In the genomic region with DNA sequence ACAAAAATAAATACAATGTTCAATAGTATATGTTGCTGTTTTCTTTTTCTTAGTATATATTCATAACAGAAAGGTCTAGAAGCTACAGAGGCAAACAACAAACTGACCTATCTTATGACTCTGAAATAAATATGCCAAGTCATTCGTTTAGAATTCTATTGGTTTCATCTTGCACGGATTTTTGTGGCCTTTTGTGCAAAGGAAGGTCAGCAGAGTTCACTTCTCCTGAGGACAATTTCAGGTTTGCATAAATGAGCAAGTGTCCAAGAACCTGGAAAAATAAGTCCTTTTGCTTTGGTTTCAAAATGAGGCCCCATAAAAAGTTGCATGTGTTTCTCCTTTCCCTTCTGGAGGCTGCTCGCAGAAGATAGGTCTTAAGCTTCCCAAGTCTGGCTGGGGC, we compare ENCODE assay signal across 26 cellular contexts.
DNase-seq lines count a peak whose midpoint lies in the region; ATAC-seq, FAIRE-seq and TF ChIP-seq lines count a peak whose summit lies in the region.
"Had no signal": no experiment of that assay in that cellular context is flagged by ENCODE, and none has a peak within 500 bp of the region (broad histone marks: within the 10 kb centered on the region; RNA-seq: fewer than 3 reads in every experiment).

No MANE protein-coding gene starts in this region.

- H3K9me3 ChIP-seq in left ventricle myocardium inferior (replicated peaks) (peaks cover 5% of the 10 kb centered on the region), astrocyte (ENCODE audit: insufficient read depth, low read depth, low read length) (no peaks in the 10 kb centered on the region), uterus (no peaks in the 10 kb centered on the region)
- H3K9me3 ChIP-seq: esophagus muscularis mucosa, heart left ventricle, prostate gland, upper lobe of left lung had no signal

- H3K9me3 Mint-ChIP-seq in astrocyte (ENCODE audit: unreplicated experiment) (peaks cover 5% of the 10 kb centered on the region), mesothelial cell of epicardium (peaks cover 9% of the 10 kb centered on the region)

- no peak for TF ChIP-seq POLR2A in uterus (IDR thresholded peaks at IDR 0.05)

- no peak for FAIRE-seq in astrocyte (lab: Jason Lieb, UNC)
- FAIRE-seq: A204.1, bronchial epithelial cell, GM12878, H1 had no signal

- H3K4me1 Mint-ChIP-seq in astrocyte (ENCODE audit: low read depth, unreplicated experiment) (peaks cover 47% of the 10 kb centered on the region), mesothelial cell of epicardium (peaks cover 17% of the 10 kb centered on the region)
- H3K4me1 Mint-ChIP-seq: immature natural killer cell, natural killer cell had no signal

- H4K20me1 ChIP-seq in astrocyte (ENCODE audit: insufficient read depth, low read length), result peaks cover 34% of the 10 kb centered on the region

- H2AFZ ChIP-seq in astrocyte (ENCODE audit: low read depth, low read length), result no peak overlapping the region

- intact Hi-C loops in left ventricle myocardium inferior (cut with micrococcal nuclease), result no loop called here
- intact Hi-C loops in cardiac septum (cut with DNase I), result no loop called here
- intact Hi-C loops in uterus (cut with DNase I; ENCODE audit: low total_unique reads), result no loop called here

- no peak for ATAC-seq in GM18519 (IDR thresholded peaks at IDR 0.05; ENCODE audit: low FRiP score, unreplicated experiment)
- ATAC-seq: GM12878, heart left ventricle, natural killer cell had no signal

- H3K9ac ChIP-seq in astrocyte (ENCODE audit: low read length), result no peak overlapping the region

- no peaks in the 10 kb centered on the region for H3K27me3 Mint-ChIP-seq in astrocyte (ENCODE audit: low read depth, unreplicated experiment)
- H3K27me3 Mint-ChIP-seq in mesothelial cell of epicardium (ENCODE audit: low read depth), result no peaks in the 10 kb centered on the region

- H3K4me3 Mint-ChIP-seq in astrocyte (ENCODE audit: unreplicated experiment) (no peak overlapping the region), mesothelial cell of epicardium (no peak overlapping the region)
- H3K4me3 Mint-ChIP-seq: activated naive CD4-positive, alpha-beta T cell treated with anti-CD3 and anti-CD28 coated beads for 36 hours; immature natural killer cell; natural killer cell had no signal

- no peak overlapping the region for H3K27ac Mint-ChIP-seq in astrocyte (ENCODE audit: unreplicated experiment)
- H3K27ac Mint-ChIP-seq in mesothelial cell of epicardium, result peak overlapping the region; percentile 4
- H3K27ac Mint-ChIP-seq: activated naive CD4-positive, alpha-beta T cell treated with anti-CD3 and anti-CD28 coated beads for 36 hours; immature natural killer cell; natural killer cell had no signal

- H3K27me3 ChIP-seq in left ventricle myocardium inferior (ENCODE audit: low read depth) (no peaks in the 10 kb centered on the region), astrocyte (ENCODE audit: insufficient read depth, low read length) (no peaks in the 10 kb centered on the region), uterus (no peaks in the 10 kb centered on the region)
- H3K27me3 ChIP-seq: esophagus muscularis mucosa, heart left ventricle, upper lobe of left lung had no signal

- H3K36me3 Mint-ChIP-seq in astrocyte (ENCODE audit: low read depth, unreplicated experiment) (peaks cover 22% of the 10 kb centered on the region), mesothelial cell of epicardium (peaks cover 6% of the 10 kb centered on the region)
- H3K36me3 Mint-ChIP-seq: immature natural killer cell, natural killer cell had no signal

- peaks cover 11% of the 10 kb centered on the region for H3K79me2 ChIP-seq in astrocyte (ENCODE audit: insufficient read depth, low read length)

- TF ChIP-seq CTCF in left ventricle myocardium inferior (IDR thresholded peaks at IDR 0.05; ENCODE audit: borderline replicate concordance), result no peak
- no peak for TF ChIP-seq CTCF in astrocyte (IDR thresholded peaks at IDR 0.05; ENCODE audit: insufficient read depth, low read depth, low read length)
- TF ChIP-seq CTCF in mesothelial cell of epicardium (IDR thresholded peaks at IDR 0.05; ENCODE audit: unreplicated experiment), result no peak
- no peak for TF ChIP-seq CTCF in uterus (IDR thresholded peaks at IDR 0.05)

- no peak overlapping the region for H3K4me3 ChIP-seq in left ventricle myocardium inferior
- H3K4me3 ChIP-seq in astrocyte (ENCODE audit: insufficient read depth, low read depth, low read length), result no peak overlapping the region
- H3K4me3 ChIP-seq in uterus, result no peak overlapping the region
- H3K4me3 ChIP-seq: esophagus muscularis mucosa, GM12878, heart left ventricle, lung, prostate gland, upper lobe of left lung had no signal

- DNase-seq in left ventricle myocardium inferior (no peak), cardiac septum (ENCODE audit: low spot score) (no peak), astrocyte (ENCODE audit: low read depth) (peak; percentile 75), mesothelial cell of epicardium (ENCODE audit: low spot score in 2 of 2, unreplicated experiment in 2 of 2) (no peak), uterus (no peak), NCI-H1694 treated with DMSO at 0.1 percent for 48 hours (lab: John Stamatoyannopoulos, UW) (no peak)
- DNase-seq in stimulated activated CD4-positive, alpha-beta T cell treated with anti-CD3 and anti-CD28 coated beads, Interleukin-4, amount 100 ng/mL, for 24 hours, result no peak
- DNase-seq: activated naive CD4-positive, alpha-beta T cell treated with anti-CD3 and anti-CD28 coated beads for 36 hours; heart left ventricle; immature natural killer cell; KG1; natural killer cell; NCI-H1105 treated with DMSO at 0.1 percent for 48 hours; NCI-H2171; NCI-H774; stimulated activated naive CD4-positive, alpha-beta T cell; upper lobe of left lung had no signal

- H3K4me1 ChIP-seq in left ventricle myocardium inferior (peaks cover 36% of the 10 kb centered on the region), astrocyte (ENCODE audit: insufficient read depth, low read length) (peaks cover 15% of the 10 kb centered on the region), uterus (peaks cover 0 to 11% of the 10 kb centered on the region in 2 donors)
- H3K4me1 ChIP-seq: prostate gland had no signal

- peak overlapping the region; percentile 29 for H3K27ac ChIP-seq in left ventricle myocardium inferior (replicated peaks)
- H3K27ac ChIP-seq in astrocyte (ENCODE audit: low read depth, low read length), result peak overlapping the region; percentile 40
- H3K27ac ChIP-seq in uterus, result peak overlapping the region; percentile 25 to 36
- H3K27ac ChIP-seq: esophagus muscularis mucosa, HL-60, prostate gland, upper lobe of left lung had no signal

- H3K36me3 ChIP-seq in left ventricle myocardium inferior (peaks cover 10% of the 10 kb centered on the region), astrocyte (ENCODE audit: insufficient read depth, low read length) (peaks cover 3% of the 10 kb centered on the region), uterus (no peaks in the 10 kb centered on the region)
- H3K36me3 ChIP-seq: esophagus muscularis mucosa, heart left ventricle, prostate gland, upper lobe of left lung had no signal

- H3K4me2 ChIP-seq in astrocyte (ENCODE audit: low read length), result peak overlapping the region; percentile 50
